19 cellular contexts compared by ENCODE assay signal in genomic region chr1:21925334-21925940, GRCh38. TPM values are rescaled to one million over a fixed set of nuclear protein-coding genes. Genes with fewer than 3 reads are reported as not detected.
A peak's percentile ranks its signal among the peaks of the same experiment; 100 is the strongest.
DNase-seq lines count a peak whose midpoint lies in the region; ATAC-seq and TF ChIP-seq lines count a peak whose summit lies in the region.
"Had no signal": no experiment of that assay in that cellular context is flagged by ENCODE, and none has a peak within 500 bp of the region (broad histone marks: within the 10 kb centered on the region; RNA-seq: fewer than 3 reads in every experiment).

No MANE protein-coding gene starts in this region.

- H3K4me3 ChIP-seq in heart right ventricle (no peak overlapping the region), right cardiac atrium (ENCODE audit: low read length) (no peak overlapping the region), sigmoid colon (no peak overlapping the region), aorta (ENCODE audit: low read length in 2 of 2) (no peak overlapping the region)

- H3K4me1 ChIP-seq in heart right ventricle (peaks cover 60 to 100% (median 99%) of the 10 kb centered on the region in 9 donors), right cardiac atrium (ENCODE audit: control insufficient read depth, insufficient read depth, low read length) (peaks cover 51% of the 10 kb centered on the region), sigmoid colon (peaks cover 0 to 98% (median 96%) of the 10 kb centered on the region in 4 donors), aorta (ENCODE audit: control insufficient read depth in 1 of 2, insufficient read depth in 2 of 2, low read length in 2 of 2) (peaks cover 9 to 11% of the 10 kb centered on the region in 2 donors)

- H3K9me3 ChIP-seq in heart right ventricle (no peaks in the 10 kb centered on the region), right cardiac atrium (ENCODE audit: control insufficient read depth, low read length) (no peaks in the 10 kb centered on the region), sigmoid colon (no peaks in the 10 kb centered on the region), aorta (ENCODE audit: control insufficient read depth, low read length) (no peaks in the 10 kb centered on the region)

- intact Hi-C loops in heart right ventricle (cut with DNase I) = loop anchor here in 1 of 10 donors (2.0 kb wide), 1 partner anchor 15 kb away; no protein-coding TSS in a partner anchor
- intact Hi-C loops in left cardiac atrium (cut with DNase I) = no loop called here
- intact Hi-C loops in right cardiac atrium (cut with DNase I) = no loop called here
- intact Hi-C loops in sigmoid colon (cut with DNase I) = no loop called here
- intact Hi-C loops in aorta (cut with DNase I) = no loop called here

- DNase-seq in heart right ventricle (no peak), left cardiac atrium (no peak), right cardiac atrium (peak in 2 of 3 donors; percentile 25 to 51), sigmoid colon (no peak), aorta (peak in 1 of 2 donors; percentile 63), LoVo (ENCODE audit: low spot score) (no peak), D341Med (ENCODE audit: low spot score) (no peak)
- DNase-seq: activated CD4-positive, CD25-positive, alpha-beta regulatory T cell treated with anti-CD3 and anti-CD28 coated beads, Interleukin-2, amount 50 U/mL, for 72 hours; activated naive CD4-positive, alpha-beta T cell treated with Interleukin-2 at 50 U/mL for 16 hours; effector memory CD8-positive, alpha-beta T cell; GDM1; midbrain; NCI-H2029; NCI-H774; stimulated activated CD4-positive, alpha-beta T cell treated with anti-CD3 and anti-CD28 coated beads, Interleukin-15, amount 100 ng/mL, for 24 hours; T-helper 2 cell had no signal

- ATAC-seq in heart right ventricle (no peak), left cardiac atrium (no peak), right cardiac atrium (no peak), aorta (ENCODE audit: low FRiP score) (no peak), esophagus mucosa (no peak)
- ATAC-seq: effector memory CD8-positive, alpha-beta T cell had no signal

- no peak for TF ChIP-seq EP300 in sigmoid colon (IDR thresholded peaks at IDR 0.05)

- H3K27ac ChIP-seq in heart right ventricle = peak overlapping the region; percentile 79 to 99 (median 94)
- peak overlapping the region; percentile 54 for H3K27ac ChIP-seq in right cardiac atrium (ENCODE audit: low read length)
- H3K27ac ChIP-seq in sigmoid colon = peak overlapping the region; percentile 90 to 99 (median 98)
- peak overlapping the region; percentile 97 to 99 for H3K27ac ChIP-seq in aorta (ENCODE audit: low read depth in 1 of 2, low read length in 2 of 2)

- H3K36me3 ChIP-seq in heart right ventricle (peaks cover 0 to 42% (median 0%) of the 10 kb centered on the region in 9 donors), sigmoid colon (no peaks in the 10 kb centered on the region), aorta (ENCODE audit: control insufficient read depth in 1 of 2, insufficient read depth in 2 of 2, low read length in 1 of 2) (peaks cover 0 to 2% of the 10 kb centered on the region in 2 donors)

- TF ChIP-seq POLR2A in sigmoid colon (IDR thresholded peaks at IDR 0.05) = no peak

- H3K27me3 ChIP-seq in heart right ventricle = no peaks in the 10 kb centered on the region
- H3K27me3 ChIP-seq in right cardiac atrium (ENCODE audit: control insufficient read depth, insufficient read depth) = no peaks in the 10 kb centered on the region
- H3K27me3 ChIP-seq in sigmoid colon = no peaks in the 10 kb centered on the region
- H3K27me3 ChIP-seq in aorta (ENCODE audit: control insufficient read depth in 1 of 2, insufficient read depth in 2 of 2, low read length in 1 of 2) = no peaks in the 10 kb centered on the region

- TF ChIP-seq CTCF in heart right ventricle (IDR thresholded peaks at IDR 0.05) (no peak), sigmoid colon (IDR thresholded peaks at IDR 0.05) (no peak)

- 51 to 57% methylated on average over 8 of the region's 8 CpGs for WGBS in heart right ventricle, 2 donors
- 42% methylated on average over 8 of the region's 8 CpGs for WGBS in right cardiac atrium
- 80 to 81% methylated on average over 8 of the region's 8 CpGs for WGBS in sigmoid colon, 2 donors
- 11 to 20% methylated on average over 8 of the region's 8 CpGs for WGBS in aorta, 2 donors

RNA-seq across cellular contexts. Expression of gene HSPG2, which starts 11.7 kb away (rescaled TPM):
- total RNA-seq in heart right ventricle = 100 to 1,000 TPM; 249 to 508 (median 320) TPM
- polyA plus RNA-seq in heart right ventricle = 100 to 1,000 TPM; 221 to 276 TPM
- 100 to 1,000 TPM; 307 to 608 TPM for total RNA-seq in left cardiac atrium
- 100 to 1,000 TPM; 320 to 659 (median 492) TPM for total RNA-seq in right cardiac atrium
- polyA plus RNA-seq in right cardiac atrium = 257 TPM
- 100 to 1,000 TPM in 3 of 4 donors, 10 to 100 TPM in 1; 66.3 to 761 (median 213) TPM for total RNA-seq in sigmoid colon
- polyA plus RNA-seq in sigmoid colon = 100 to 1,000 TPM in 1 of 3 donors, 10 to 100 TPM in 1, 1 to 10 TPM in 1; 6.0 to 104 (median 10.4) TPM
- total RNA-seq in aorta = 1,000 to 10,000 TPM in 1 of 2 donors, 100 to 1,000 TPM in 1; 868 to 1,205 TPM
- polyA plus RNA-seq in aorta = 100 to 1,000 TPM in 1 of 2 donors, 10 to 100 TPM in 1; 49.1 to 268 TPM
- 91.0 TPM for total RNA-seq in esophagus mucosa

RNA-seq across cellular contexts. Expression of gene CELA3B, which starts 51.4 kb away (rescaled TPM):
- total RNA-seq in heart right ventricle = 1 to 10 TPM in 7 of 10 donors, not detected in 3; 1.1 to 2.5 (median 1.3) TPM
- under 1 TPM in 1 of 2 donors, not detected in 1; 0.13 TPM for polyA plus RNA-seq in heart right ventricle
- total RNA-seq in left cardiac atrium = not detected
- total RNA-seq in right cardiac atrium = under 1 TPM in 1 of 4 donors, not detected in 3; 0.53 TPM
- polyA plus RNA-seq in right cardiac atrium = 0.09 TPM
- not detected for total RNA-seq in sigmoid colon
- polyA plus RNA-seq in sigmoid colon = 1 to 10 TPM in 2 of 3 donors, under 1 TPM in 1; 0.20 to 6.9 (median 6.0) TPM
- total RNA-seq in aorta = 1 to 10 TPM; 1.0 to 1.8 TPM
- 1 to 10 TPM; 2.5 to 7.5 TPM for polyA plus RNA-seq in aorta
- not detected for total RNA-seq in esophagus mucosa
- total RNA-seq: RPMI7951, subcutaneous adipose tissue had no signal

Comparison
In these comparisons a context has a peak if more than half of its experiments do, and no peak if none do; other contexts are left out.
1. DNase-seq: peak in right cardiac atrium (2 of 3); none in heart right ventricle (0 of 2), left cardiac atrium (single experiment), sigmoid colon (single experiment), LoVo (single experiment) and D341Med (single experiment).
2. Peak in every context shown above with its lines, with median percentiles within 50 percentile points of each other: H3K27ac ChIP-seq.